Comparison of ENCODE assay signal across 14 cellular contexts in genomic region chr6:95917034-95917433, GRCh38.
"Had no signal": no experiment of that assay in that cellular context is flagged by ENCODE, and none has a peak within 500 bp of the region (broad histone marks: within the 10 kb centered on the region; RNA-seq: fewer than 3 reads in every experiment).

No MANE protein-coding gene starts in this region.

- H3K27ac Mint-ChIP-seq: activated naive CD4-positive, alpha-beta T cell treated with anti-CD3 and anti-CD28 coated beads, Interleukin-2, amount 10 ng/mL, durations not matched to agents 7 days and 5 days; activated T-helper 2 cell treated with anti-CD3 and anti-CD28 coated beads, Interferon-gamma antibody, Interleukin-2, Interleukin-4, amounts not matched to agents 10 μg/mL and 5 μg/mL and 100 μg/mL, durations not matched to agents 14 hours and 24 hours and 36 hours; endodermal cell; naive thymus-derived CD4-positive, alpha-beta T cell had no signal

- H3K36me3 Mint-ChIP-seq: activated naive CD4-positive, alpha-beta T cell treated with anti-CD3 and anti-CD28 coated beads, Interleukin-2, amount 10 ng/mL, durations not matched to agents 7 days and 5 days; naive thymus-derived CD4-positive, alpha-beta T cell had no signal

- H3K9me3 Mint-ChIP-seq: activated naive CD4-positive, alpha-beta T cell treated with anti-CD3 and anti-CD28 coated beads, Interleukin-2, amount 10 ng/mL, durations not matched to agents 7 days and 5 days; activated T-helper 2 cell treated with anti-CD3 and anti-CD28 coated beads, Interferon-gamma antibody, Interleukin-2, Interleukin-4, amounts not matched to agents 10 μg/mL and 5 μg/mL and 100 μg/mL, durations not matched to agents 14 hours and 24 hours and 36 hours; endodermal cell; stimulated activated naive CD8-positive, alpha-beta T cell treated with anti-CD3 and anti-CD28 coated beads, Interleukin-15, amount 100 ng/mL, for 72 hours had no signal

- DNase-seq: activated CD4-positive, alpha-beta T cell treated with anti-CD3 and anti-CD28 coated beads, Interleukin-2, amount 50 U/mL, for 1 hour; activated naive CD4-positive, alpha-beta T cell treated with anti-CD3 and anti-CD28 coated beads, Interleukin-2, amount 10 ng/mL, durations not matched to agents 7 days and 5 days; dorsolateral prefrontal cortex; endodermal cell; mucosa of descending colon; naive thymus-derived CD4-positive, alpha-beta T cell; ovary; sigmoid colon; spleen; stimulated activated naive CD8-positive, alpha-beta T cell treated with anti-CD3 and anti-CD28 coated beads, Interleukin-15, amount 100 ng/mL, for 72 hours; upper lobe of right lung had no signal

- ATAC-seq: activated CD4-positive, CD25-positive, alpha-beta regulatory T cell treated with anti-CD3 and anti-CD28 coated beads, Interleukin-2, amount 50 U/mL, for 24 hours; left lobe of liver; mucosa of descending colon; naive thymus-derived CD4-positive, alpha-beta T cell; stimulated activated naive CD8-positive, alpha-beta T cell treated with anti-CD3 and anti-CD28 coated beads, Interleukin-15, amount 100 ng/mL, for 72 hours; upper lobe of right lung had no signal

- H3K4me3 Mint-ChIP-seq: activated naive CD4-positive, alpha-beta T cell treated with anti-CD3 and anti-CD28 coated beads, Interleukin-2, amount 10 ng/mL, durations not matched to agents 7 days and 5 days; endodermal cell; naive thymus-derived CD4-positive, alpha-beta T cell; stimulated activated naive CD8-positive, alpha-beta T cell treated with anti-CD3 and anti-CD28 coated beads, Interleukin-15, amount 100 ng/mL, for 72 hours had no signal

- H3K4me3 ChIP-seq: dorsolateral prefrontal cortex, mucosa of descending colon, ovary, sigmoid colon, spleen, upper lobe of right lung had no signal

- H3K4me1 Mint-ChIP-seq: activated naive CD4-positive, alpha-beta T cell treated with anti-CD3 and anti-CD28 coated beads, Interleukin-2, amount 10 ng/mL, durations not matched to agents 7 days and 5 days; endodermal cell; naive thymus-derived CD4-positive, alpha-beta T cell; stimulated activated naive CD8-positive, alpha-beta T cell treated with anti-CD3 and anti-CD28 coated beads, Interleukin-15, amount 100 ng/mL, for 72 hours had no signal

- H3K27me3 Mint-ChIP-seq: activated naive CD4-positive, alpha-beta T cell treated with anti-CD3 and anti-CD28 coated beads, Interleukin-2, amount 10 ng/mL, durations not matched to agents 7 days and 5 days; naive thymus-derived CD4-positive, alpha-beta T cell; stimulated activated naive CD8-positive, alpha-beta T cell treated with anti-CD3 and anti-CD28 coated beads, Interleukin-15, amount 100 ng/mL, for 72 hours had no signal
